ENCODE assay signal across 8 cellular contexts in the genomic region with DNA sequence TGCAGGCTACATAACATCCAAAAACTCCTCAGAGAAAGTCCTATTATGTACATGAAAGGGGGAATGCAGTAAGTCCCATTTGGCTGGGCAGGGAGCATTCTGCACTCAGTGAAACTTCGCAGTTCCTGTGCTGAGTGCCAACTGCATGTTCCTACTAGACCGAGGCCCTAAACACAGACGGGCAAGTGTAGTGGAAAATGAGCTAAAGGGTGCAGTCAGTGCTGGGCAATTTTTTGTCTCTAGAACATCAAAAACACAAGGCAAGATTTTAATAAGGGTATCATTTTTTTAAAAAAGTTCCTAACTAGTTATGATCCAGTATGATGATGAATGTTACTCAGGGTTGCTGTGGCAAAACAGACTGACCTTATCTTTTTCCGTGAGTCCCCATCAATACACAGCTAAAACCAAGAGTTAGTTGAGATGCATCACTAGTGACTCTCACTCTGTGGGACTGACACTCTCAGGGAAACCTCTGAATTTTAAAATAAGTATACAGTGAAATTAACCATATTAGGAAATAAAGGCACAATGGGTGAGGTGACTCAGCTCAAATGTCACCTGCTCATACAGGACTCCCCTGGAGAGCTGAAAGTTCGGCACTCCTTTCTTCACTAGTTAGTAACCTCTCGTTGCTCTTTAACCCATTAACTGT.
DNase-seq lines count a peak whose midpoint lies in the region; ATAC-seq, FAIRE-seq and TF ChIP-seq lines count a peak whose summit lies in the region.

No MANE protein-coding gene starts in this region.

- peak; percentile 55 for ATAC-seq in GM18867 (IDR thresholded peaks at IDR 0.05; ENCODE audit: unreplicated experiment)
- peak; percentile 18 for ATAC-seq in HG03432 (IDR thresholded peaks at IDR 0.05; ENCODE audit: unreplicated experiment)
- ATAC-seq in GM19467 (IDR thresholded peaks at IDR 0.05; ENCODE audit: unreplicated experiment) = no peak

- H3K36me3 ChIP-seq in bronchial epithelial cell (ENCODE audit: control insufficient read depth, insufficient read depth, low read length) = no peaks in the 10 kb centered on the region
- H3K36me3 ChIP-seq in osteoblast (ENCODE audit: insufficient read depth, low read length) = no peaks in the 10 kb centered on the region

- H3K9me3 ChIP-seq in osteoblast (ENCODE audit: low read depth, low read length) = no peaks in the 10 kb centered on the region

- peak overlapping the region; percentile 8 for H3K27ac ChIP-seq in osteoblast (ENCODE audit: low read depth, low read length)

- DNase-seq in bronchial epithelial cell (ENCODE audit: low read depth) = peak; percentile 32
- DNase-seq in osteoblast (ENCODE audit: insufficient read length, low spot score, missing footprints) = peak; percentile 42
- no peak for DNase-seq in H4 (ENCODE audit: low spot score)
- DNase-seq in posterior cingulate gyrus = no peak
- no peak for DNase-seq in NCI-H748 (lab: John Stamatoyannopoulos, UW; ENCODE audit: unreplicated experiment)

- no peak for FAIRE-seq in bronchial epithelial cell (lab: Jason Lieb, UNC)

- no peak for TF ChIP-seq CTCF in bronchial epithelial cell (IDR thresholded peaks at IDR 0.05; ENCODE audit: insufficient read depth, low read length, severe bottlenecking)
- no peak for TF ChIP-seq CTCF in osteoblast (IDR thresholded peaks at IDR 0.05; ENCODE audit: extremely low read depth, low read depth, low read length)

- intact Hi-C loops in posterior cingulate gyrus (cut with DNase I) = no loop called here

- H3K4me3 ChIP-seq in bronchial epithelial cell (ENCODE audit: low read depth, low read length) (no peak overlapping the region), osteoblast (ENCODE audit: insufficient read depth, low read length) (no peak overlapping the region)

- H2AFZ ChIP-seq in osteoblast (ENCODE audit: low read length) = peak overlapping the region; percentile 7

- H4K20me1 ChIP-seq in osteoblast (ENCODE audit: insufficient read depth, low read length) = no peaks in the 10 kb centered on the region

- peaks cover 21% of the 10 kb centered on the region for H3K4me1 ChIP-seq in osteoblast (ENCODE audit: insufficient read depth, low read length)

- peak overlapping the region; percentile 5 for H3K4me2 ChIP-seq in osteoblast (ENCODE audit: insufficient read depth, low read length)

- H3K79me2 ChIP-seq in osteoblast (ENCODE audit: insufficient read depth, low read length) = no peaks in the 10 kb centered on the region

- H3K27me3 ChIP-seq in bronchial epithelial cell (ENCODE audit: control insufficient read depth, insufficient read depth, low read length) (no peaks in the 10 kb centered on the region), osteoblast (ENCODE audit: insufficient read depth, low read length) (peaks cover 27% of the 10 kb centered on the region)

Comparison
In these comparisons a context has a peak if more than half of its experiments do, and no peak if none do; other contexts are left out.
1. DNase-seq: peak in bronchial epithelial cell (single experiment) and osteoblast (single experiment); none in H4 (single experiment), posterior cingulate gyrus (0 of 10) and NCI-H748 (single experiment).